8 cellular contexts compared by ENCODE assay signal in the genomic region with DNA sequence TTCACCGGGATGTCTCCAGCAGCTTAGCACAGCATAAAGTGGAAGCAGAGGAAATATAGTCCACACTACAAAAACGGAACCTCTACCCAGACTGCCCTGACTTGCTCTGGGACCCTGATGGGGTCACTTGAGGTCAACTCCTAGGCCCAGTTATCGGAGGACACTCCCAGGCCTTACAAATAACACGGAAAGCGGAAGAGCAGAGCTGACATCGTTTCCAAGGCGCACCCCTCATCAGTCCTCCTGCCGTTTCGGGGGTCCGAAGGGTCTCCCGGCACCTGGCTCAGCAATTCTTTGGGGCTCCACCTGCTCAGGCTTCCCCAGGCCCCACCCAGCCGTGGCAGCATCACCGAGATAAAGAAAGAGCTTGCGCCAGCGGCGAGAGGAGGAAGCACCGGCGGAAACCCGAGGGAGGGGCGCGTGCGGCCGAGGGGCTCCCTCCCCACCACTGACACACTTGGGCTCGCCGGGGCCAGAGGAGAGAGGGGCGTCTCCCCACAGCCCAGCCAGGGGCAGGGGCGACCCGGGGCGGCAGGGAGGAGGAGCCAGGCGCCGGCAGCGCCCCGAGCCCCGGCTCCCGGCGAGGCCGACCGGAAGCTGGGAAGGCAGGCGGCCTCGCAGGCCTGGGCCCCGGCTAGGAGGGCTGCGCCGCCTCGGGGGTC. TPM values are rescaled to one million over a fixed set of nuclear protein-coding genes. Genes with fewer than 3 reads are reported as not detected.
DNase-seq lines count a peak whose midpoint lies in the region; ATAC-seq and TF ChIP-seq lines count a peak whose summit lies in the region.

No MANE protein-coding gene starts in this region.

- WGBS in esophagus squamous epithelium, 2 donors = 0 to 2% methylated on average over 6 to 15 of the region's 44 CpGs
- WGBS in testis, 2 donors = 0 to 1% methylated on average over 3 to 40 of the region's 44 CpGs

- peak overlapping the region; percentile 83 to 93 (median 88) for H3K27ac ChIP-seq in esophagus squamous epithelium
- peak overlapping the region; percentile 98 for H3K27ac ChIP-seq in naive thymus-derived CD4-positive, alpha-beta T cell (ENCODE audit: low read depth, low read length)
- H3K27ac ChIP-seq in testis = peak overlapping the region; percentile 56 to 86

- no peaks in the 10 kb centered on the region for H3K27me3 Mint-ChIP-seq in activated T-cell treated with anti-CD3 and anti-CD28 coated beads, Interleukin-2, amount 50 U/mL, for 72 hours (ENCODE audit: low read depth)
- peaks cover 0 to 9% (median 0%) of the 10 kb centered on the region in 5 donors for H3K27me3 Mint-ChIP-seq in naive thymus-derived CD4-positive, alpha-beta T cell

- no peak for TF ChIP-seq CTCF in BE2C (IDR thresholded peaks at IDR 0.05; ENCODE audit: low read depth, low read length)
- TF ChIP-seq CTCF in esophagus squamous epithelium (IDR thresholded peaks at IDR 0.05) = peak in 1 of 6 experiments; percentile 8
- no peak for TF ChIP-seq CTCF in testis (IDR thresholded peaks at IDR 0.05)

- H3K4me3 Mint-ChIP-seq in activated T-cell treated with anti-CD3 and anti-CD28 coated beads, Interleukin-2, amount 50 U/mL, for 72 hours = peak overlapping the region; percentile 81 to 96
- H3K4me3 Mint-ChIP-seq in naive thymus-derived CD4-positive, alpha-beta T cell = peak overlapping the region; percentile 88 to 98 (median 95)

- H3K9me3 Mint-ChIP-seq in activated T-cell treated with anti-CD3 and anti-CD28 coated beads, Interleukin-2, amount 50 U/mL, for 72 hours = no peaks in the 10 kb centered on the region
- H3K9me3 Mint-ChIP-seq in naive thymus-derived CD4-positive, alpha-beta T cell = peaks cover 0 to 4% (median 0%) of the 10 kb centered on the region in 11 donors

- DNase-seq in BE2C (no peak), NOMO-1 treated with dmso at 0.1 percent for 144 hours (lab: John Stamatoyannopoulos, UW; ENCODE audit: unreplicated experiment) (peak; percentile 85), esophagus squamous epithelium (lab: John Stamatoyannopoulos, UW) (no peak), testis (peak; percentile 53), GM19240 (ENCODE audit: insufficient read length, low spot score) (no peak)
- peak; percentile 67 to 73 for DNase-seq in activated T-cell treated with anti-CD3 and anti-CD28 coated beads, Interleukin-2, amount 50 U/mL, for 72 hours
- peak; percentile 55 to 71 (median 66) for DNase-seq in naive thymus-derived CD4-positive, alpha-beta T cell

- H3K36me3 ChIP-seq in BE2C = no peaks in the 10 kb centered on the region
- H3K36me3 ChIP-seq in esophagus squamous epithelium = peaks cover 5 to 25% (median 6%) of the 10 kb centered on the region in 3 donors
- peaks cover 6 to 28% (median 9%) of the 10 kb centered on the region in 3 experiments for H3K36me3 ChIP-seq in naive thymus-derived CD4-positive, alpha-beta T cell (ENCODE audit: control insufficient read depth in 2 of 3, insufficient read depth in 3 of 3, low read length in 3 of 3)
- no peaks in the 10 kb centered on the region for H3K36me3 ChIP-seq in testis (ENCODE audit: low read depth, missing control alignments)

- H3K4me1 ChIP-seq in BE2C (peaks cover 3% of the 10 kb centered on the region; the same call in 1 of the 2 replicates), esophagus squamous epithelium (peaks cover 15 to 52% (median 16%) of the 10 kb centered on the region in 3 donors), testis (peaks cover 40% of the 10 kb centered on the region)
- H3K4me1 ChIP-seq in naive thymus-derived CD4-positive, alpha-beta T cell (ENCODE audit: control insufficient read depth in 2 of 2, insufficient read depth in 2 of 2, low read length in 2 of 2) = peaks cover 26 to 33% of the 10 kb centered on the region in 2 donors

- H3K36me3 Mint-ChIP-seq in activated T-cell treated with anti-CD3 and anti-CD28 coated beads, Interleukin-2, amount 50 U/mL, for 72 hours (ENCODE audit: insufficient read depth in 2 of 2) = peaks cover 5 to 20% of the 10 kb centered on the region in 2 donors
- H3K36me3 Mint-ChIP-seq in naive thymus-derived CD4-positive, alpha-beta T cell = peaks cover 3 to 22% (median 5%) of the 10 kb centered on the region in 5 donors

- peaks cover 42% of the 10 kb centered on the region for H3K4me1 Mint-ChIP-seq in activated T-cell treated with anti-CD3 and anti-CD28 coated beads, Interleukin-2, amount 50 U/mL, for 72 hours (ENCODE audit: low read depth)
- peaks cover 23 to 49% (median 42%) of the 10 kb centered on the region in 7 donors for H3K4me1 Mint-ChIP-seq in naive thymus-derived CD4-positive, alpha-beta T cell

- H3K4me3 ChIP-seq in BE2C (ENCODE audit: low read depth, low read length) (peak overlapping the region; percentile 76), esophagus squamous epithelium (peak overlapping the region; percentile 75 to 97 (median 88)), testis (peak overlapping the region; percentile 83 to 95)
- peak overlapping the region; percentile 71 for H3K4me3 ChIP-seq in naive thymus-derived CD4-positive, alpha-beta T cell (ENCODE audit: low read length)

- POLR2A ChIA-PET in naive thymus-derived CD4-positive, alpha-beta T cell (lab: Charles Lee) = interaction anchor here (0.7 to 4.5 kb wide), 11 partner anchors 9 to 353 kb away, joined by 3 to 19 read pairs (median 5); partner anchors contain the start of genes ANKS3, CDIP1, DNAAF8 and TFAP4

- intact Hi-C loops in esophagus squamous epithelium (cut with DNase I) (no loop called here), testis (cut with DNase I; ENCODE audit: low total_unique reads) (no loop called here)
- intact Hi-C loops in naive thymus-derived CD4-positive, alpha-beta T cell (cut with micrococcal nuclease) = loop anchor here (1.0 to 10.0 kb wide), 16 partner anchors 10 to 533 kb away; partner anchors contain the start of genes CDIP1 (in 2 of the 2), PAM16 (in 2 of the 2), CREBBP (in 1 of the 2) and DNAJA3 (in 1 of the 2)

- CTCF ChIA-PET in naive thymus-derived CD4-positive, alpha-beta T cell (lab: Charles Lee) = interaction anchor here (2.4 kb wide), 1 partner anchor 13 kb away, joined by 7 read pairs; no protein-coding TSS in a partner anchor

- peak; percentile 19 for ATAC-seq in GM19397 (IDR thresholded peaks at IDR 0.05; ENCODE audit: unreplicated experiment)
- ATAC-seq in activated T-cell treated with anti-CD3 and anti-CD28 coated beads, Interleukin-2, amount 50 U/mL, for 72 hours (replicated peaks in 1 of 2) = peak; percentile 5 to 12
- peak; percentile 4 for ATAC-seq in naive thymus-derived CD4-positive, alpha-beta T cell

- TF ChIP-seq POLR2A in esophagus squamous epithelium (IDR thresholded peaks at IDR 0.05) (peak in 1 of 4 donors; percentile 8), testis (IDR thresholded peaks at IDR 0.05) (no peak)

- H3K27ac Mint-ChIP-seq in activated T-cell treated with anti-CD3 and anti-CD28 coated beads, Interleukin-2, amount 50 U/mL, for 72 hours = peak overlapping the region; percentile 91
- peak overlapping the region; percentile 91 to 99 (median 98) for H3K27ac Mint-ChIP-seq in naive thymus-derived CD4-positive, alpha-beta T cell

- H3K9me3 ChIP-seq in BE2C = no peaks in the 10 kb centered on the region
- H3K9me3 ChIP-seq in esophagus squamous epithelium = no peaks in the 10 kb centered on the region
- H3K9me3 ChIP-seq in naive thymus-derived CD4-positive, alpha-beta T cell (ENCODE audit: control insufficient read depth in 2 of 3, low read length in 3 of 3) = no peaks in the 10 kb centered on the region
- no peaks in the 10 kb centered on the region for H3K9me3 ChIP-seq in testis

- no peaks in the 10 kb centered on the region for H3K27me3 ChIP-seq in BE2C
- no peaks in the 10 kb centered on the region for H3K27me3 ChIP-seq in esophagus squamous epithelium
- H3K27me3 ChIP-seq in naive thymus-derived CD4-positive, alpha-beta T cell (ENCODE audit: control insufficient read depth in 2 of 2, insufficient read depth in 2 of 2, low read length in 2 of 2) = no peaks in the 10 kb centered on the region
- H3K27me3 ChIP-seq in testis = no peaks in the 10 kb centered on the region

RNA-seq across cellular contexts. Expression of gene CORO7, which starts 0.7 kb away (rescaled TPM):
- 72.6 TPM for polyA plus RNA-seq in BE2C (2012; ENCODE audit: insufficient read depth, insufficient read length, low read depth)
- 100 to 1,000 TPM in 1 of 2 donors, 10 to 100 TPM in 1; 88.6 to 105 TPM for total RNA-seq in activated T-cell treated with anti-CD3 and anti-CD28 coated beads, Interleukin-2, amount 50 U/mL, for 72 hours
- total RNA-seq in esophagus squamous epithelium = 10 to 100 TPM; 15.8 to 25.9 (median 17.8) TPM
- 100 to 1,000 TPM; 114 to 572 (median 165) TPM for total RNA-seq in naive thymus-derived CD4-positive, alpha-beta T cell
- polyA plus RNA-seq in naive thymus-derived CD4-positive, alpha-beta T cell = 10 to 100 TPM; 29.6 to 62.5 TPM
- 100 to 1,000 TPM; 126 to 147 TPM for total RNA-seq in testis
- polyA plus RNA-seq in testis (ENCODE audit: insufficient read depth, low read depth, low replicate concordance) = 71.5 TPM

RNA-seq across cellular contexts. Expression of gene DNAJA3, which starts 10.0 kb away (rescaled TPM):
- polyA plus RNA-seq in BE2C (2012; ENCODE audit: insufficient read depth, insufficient read length, low read depth) = 154 TPM
- total RNA-seq in activated T-cell treated with anti-CD3 and anti-CD28 coated beads, Interleukin-2, amount 50 U/mL, for 72 hours = 10 to 100 TPM; 83.6 to 98.7 TPM
- total RNA-seq in esophagus squamous epithelium (10 to 100 TPM; 45.2 to 59.1 (median 49.1) TPM), testis (10 to 100 TPM; 80.2 to 88.3 TPM)
- total RNA-seq in naive thymus-derived CD4-positive, alpha-beta T cell = 10 to 100 TPM; 33.6 to 79.8 (median 70.5) TPM
- polyA plus RNA-seq in naive thymus-derived CD4-positive, alpha-beta T cell = 10 to 100 TPM; 42.4 to 73.0 TPM
- polyA plus RNA-seq in testis (ENCODE audit: insufficient read depth, low read depth, low replicate concordance) = 56.0 TPM

RNA-seq across cellular contexts. Expression of gene VASN, which starts 44.0 kb away (rescaled TPM):
- polyA plus RNA-seq in BE2C (2012; ENCODE audit: insufficient read depth, insufficient read length, low read depth) = 147 TPM
- total RNA-seq in activated T-cell treated with anti-CD3 and anti-CD28 coated beads, Interleukin-2, amount 50 U/mL, for 72 hours = not detected
- total RNA-seq in esophagus squamous epithelium (10 to 100 TPM in 3 of 4 donors, 1 to 10 TPM in 1; 9.2 to 20.2 (median 14.2) TPM), testis (100 to 1,000 TPM; 103 to 125 TPM)
- total RNA-seq in naive thymus-derived CD4-positive, alpha-beta T cell = 1 to 10 TPM in 1 of 5 experiments, under 1 TPM in 3, not detected in 1; 0.24 to 1.3 (median 0.45) TPM
- polyA plus RNA-seq in naive thymus-derived CD4-positive, alpha-beta T cell = under 1 TPM; 0.13 to 0.18 TPM
- polyA plus RNA-seq in testis (ENCODE audit: insufficient read depth, low read depth, low replicate concordance) = 33.9 TPM

RNA-seq across cellular contexts. Expression of gene NMRAL1, which starts 58.8 kb away (rescaled TPM):
- polyA plus RNA-seq in BE2C (2012; ENCODE audit: insufficient read depth, insufficient read length, low read depth) = 50.7 TPM
- total RNA-seq in activated T-cell treated with anti-CD3 and anti-CD28 coated beads, Interleukin-2, amount 50 U/mL, for 72 hours = 10 to 100 TPM; 32.5 to 33.0 TPM
- 10 to 100 TPM; 25.4 to 55.5 (median 34.9) TPM for total RNA-seq in esophagus squamous epithelium
- total RNA-seq in naive thymus-derived CD4-positive, alpha-beta T cell = 10 to 100 TPM; 34.2 to 72.7 (median 58.1) TPM
- polyA plus RNA-seq in naive thymus-derived CD4-positive, alpha-beta T cell = 10 to 100 TPM; 61.3 to 81.8 TPM
- total RNA-seq in testis = 10 to 100 TPM; 24.3 to 31.7 TPM
- polyA plus RNA-seq in testis (ENCODE audit: insufficient read depth, low read depth, low replicate concordance) = 27.7 TPM

Comparison
In these comparisons a context has a peak if more than half of its experiments do, and no peak if none do; other contexts are left out.
1. DNase-seq: peak in NOMO-1 treated with dmso at 0.1 percent for 144 hours (single experiment), activated T-cell treated with anti-CD3 and anti-CD28 coated beads, Interleukin-2, amount 50 U/mL, for 72 hours (2 of 2), naive thymus-derived CD4-positive, alpha-beta T cell (9 of 9) and testis (single experiment); none in BE2C (single experiment), esophagus squamous epithelium (single experiment) and GM19240 (single experiment).
2. RNA of gene VASN, which starts 44.0 kb away (total RNA-seq): 103 to 125 TPM in testis; 9.2 to 20.2 TPM in esophagus squamous epithelium, 0.24 to 1.3 TPM in naive thymus-derived CD4-positive, alpha-beta T cell and not detected in activated T-cell treated with anti-CD3 and anti-CD28 coated beads, Interleukin-2, amount 50 U/mL, for 72 hours; every median in the first group is over 4 times any median in the second.
3. intact Hi-C loops: an anchor here in naive thymus-derived CD4-positive, alpha-beta T cell (1.0 to 10.0 kb wide); none called in esophagus squamous epithelium and testis.
4. Peak in every context shown above with its lines, with median percentiles within 50 percentile points of each other: H3K4me3 ChIP-seq, ATAC-seq and H3K27ac ChIP-seq.